Comparison of ENCODE assay signal across 1 cellular context in the genomic region with DNA sequence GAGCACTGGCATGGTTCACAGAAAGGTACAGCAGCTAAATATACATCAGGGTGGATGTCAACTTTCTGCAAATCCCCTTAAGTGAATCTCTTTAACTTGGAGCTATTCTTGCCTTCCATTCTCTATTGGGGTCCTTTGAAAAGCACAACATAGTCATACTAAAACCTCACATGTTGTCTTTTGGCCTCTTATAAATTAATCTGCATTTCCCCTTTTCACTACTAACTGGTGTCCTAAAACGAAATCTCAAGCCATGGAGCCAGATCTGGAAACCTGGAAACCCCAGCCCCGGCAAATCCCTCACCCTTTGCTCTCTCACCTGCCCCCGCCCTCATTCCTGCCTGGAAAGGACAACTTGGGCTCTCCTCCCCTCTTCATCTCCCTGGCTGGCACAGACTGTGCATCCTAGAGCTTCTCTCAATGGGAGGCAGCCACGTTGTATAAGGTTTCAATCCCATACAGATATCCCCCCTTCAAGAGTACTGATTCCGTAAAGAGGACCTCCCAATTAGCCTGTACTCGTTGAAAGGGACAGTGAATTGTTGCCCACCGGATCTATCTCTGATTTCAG.
TF ChIP-seq lines count a peak whose summit lies in the region.

No MANE protein-coding gene starts in this region.

TF ChIP-seq in H1, 55 proteins besides CTCF, POLR2A, EP300 and RAD21:
- peak; percentile 18 for TF ChIP-seq EZH2 (IDR thresholded peaks at IDR 0.05; ENCODE audit: low read depth, low read length, severe bottlenecking)
- no peak for TF ChIP-seq TAF7 (optimal IDR thresholded peaks at IDR 0.05; ENCODE audit: borderline replicate concordance, low read depth, low read length)
- TF ChIP-seq, protein P1, sequence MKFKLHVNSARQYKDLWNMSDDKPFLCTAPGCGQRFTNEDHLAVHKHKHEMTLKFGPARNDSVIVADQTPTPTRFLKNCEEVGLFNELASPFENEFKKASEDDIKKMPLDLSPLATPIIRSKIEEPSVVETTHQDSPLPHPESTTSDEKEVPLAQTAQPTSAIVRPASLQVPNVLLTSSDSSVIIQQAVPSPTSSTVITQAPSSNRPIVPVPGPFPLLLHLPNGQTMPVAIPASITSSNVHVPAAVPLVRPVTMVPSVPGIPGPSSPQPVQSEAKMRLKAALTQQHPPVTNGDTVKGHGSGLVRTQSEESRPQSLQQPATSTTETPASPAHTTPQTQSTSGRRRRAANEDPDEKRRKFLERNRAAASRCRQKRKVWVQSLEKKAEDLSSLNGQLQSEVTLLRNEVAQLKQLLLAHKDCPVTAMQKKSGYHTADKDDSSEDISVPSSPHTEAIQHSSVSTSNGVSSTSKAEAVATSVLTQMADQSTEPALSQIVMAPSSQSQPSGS (IDR thresholded peaks at IDR 0.05; ENCODE audit: low read length) = no peak
